Comparison of ENCODE assay signal across 23 cellular contexts in the genomic region with DNA sequence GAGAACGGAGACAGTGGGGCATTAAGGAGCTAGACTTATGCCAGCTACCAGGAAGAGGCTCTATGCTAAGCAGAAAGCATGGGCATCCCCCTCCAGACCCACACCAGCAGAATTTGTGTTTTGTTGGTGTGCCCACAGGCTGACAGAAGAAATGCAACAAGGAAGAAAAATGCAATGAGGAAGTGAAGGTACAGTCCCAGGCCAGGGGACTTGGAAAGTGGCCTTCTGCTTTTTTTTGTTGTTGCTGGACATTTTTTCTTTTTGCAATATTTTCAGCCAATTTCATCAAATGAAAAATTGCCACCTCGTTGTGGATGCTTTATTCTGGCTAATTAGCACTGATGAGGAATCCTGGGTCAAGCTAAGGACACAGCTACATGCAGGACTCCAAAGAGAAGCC.
"Had no signal": no experiment of that assay in that cellular context is flagged by ENCODE, and none has a peak within 500 bp of the region (broad histone marks: within the 10 kb centered on the region; RNA-seq: fewer than 3 reads in every experiment).

No MANE protein-coding gene starts in this region.

- DNase-seq: dorsolateral prefrontal cortex; effector CD4-positive, alpha-beta T cell; foreskin fibroblast; gastrocnemius medialis; head of caudate nucleus; kidney; mammary epithelial cell; mesendoderm; midbrain; naive thymus-derived CD8-positive, alpha-beta T cell; occipital lobe; pancreas; retina; right lobe of liver; small intestine; stimulated activated CD4-positive, alpha-beta T cell treated with anti-CD3 and anti-CD28 coated beads, Interleukin-12 subunit alpha, Interleukin-12 subunit beta, amount 100 ng/mL, for 4 hours; stimulated activated CD4-positive, alpha-beta T cell treated with anti-CD3 and anti-CD28 coated beads, Interleukin-1b, Interleukin-23, amount 100 ng/mL, for 48 hours; stimulated activated CD4-positive, alpha-beta T cell treated with anti-CD3 and anti-CD28 coated beads, Interleukin-4, amount 100 ng/mL, for 1 hour; stimulated activated CD8-positive, alpha-beta memory T cell treated with anti-CD3 and anti-CD28 coated beads, Interleukin-4, amount 100 ng/mL, for 48 hours; stimulated activated naive CD4-positive, alpha-beta T cell; stimulated activated naive CD8-positive, alpha-beta T cell treated with anti-CD3 and anti-CD28 coated beads, Interleukin-15, amount 100 ng/mL, for 72 hours; transverse colon had no signal

- ATAC-seq: gastrocnemius medialis; left lobe of liver; naive thymus-derived CD8-positive, alpha-beta T cell; pancreas; right lobe of liver; stimulated activated naive CD8-positive, alpha-beta T cell treated with anti-CD3 and anti-CD28 coated beads, Interleukin-15, amount 100 ng/mL, for 72 hours had no signal
